In genomic region chr4:185542626-185543336, GRCh38 we compare ENCODE assay signal across 14 cellular contexts. TPM values are rescaled to one million over a fixed set of nuclear protein-coding genes. Genes with fewer than 3 reads are reported as not detected.
A peak's percentile ranks its signal among the peaks of the same experiment; 100 is the strongest.
DNase-seq lines count a peak whose midpoint lies in the region; ATAC-seq, FAIRE-seq and TF ChIP-seq lines count a peak whose summit lies in the region.
"Had no signal": no experiment of that assay in that cellular context is flagged by ENCODE, and none has a peak within 500 bp of the region (broad histone marks: within the 10 kb centered on the region; RNA-seq: fewer than 3 reads in every experiment).

No MANE protein-coding gene starts in this region.

- DNase-seq in ACHN (peak; percentile 42), colonic mucosa (peak; percentile 50), right atrium auricular region (ENCODE audit: low spot score) (peak; percentile 81), pancreas (peak in 5 of 6 donors; percentile 24 to 59 (median 53)), NCI-H2196 (lab: John Stamatoyannopoulos, UW; ENCODE audit: unreplicated experiment) (no peak), mesenteric fat pad (ENCODE audit: low spot score) (no peak), NCI-H526 (lab: John Stamatoyannopoulos, UW) (no peak)
- DNase-seq in activated T-cell treated with anti-CD3 and anti-CD28 coated beads, Interleukin-2, amount 50 U/mL, for 72 hours = no peak
- DNase-seq: 8988T; activated T-cell treated with anti-CD3 and anti-CD28 coated beads, Interleukin-2, amount 50 U/mL, for 1 hour; effector CD4-positive, alpha-beta T cell; midbrain; NCI-H1048; NCI-H345 had no signal

- H3K9me3 Mint-ChIP-seq in activated T-cell treated with anti-CD3 and anti-CD28 coated beads, Interleukin-2, amount 50 U/mL, for 72 hours = no peaks in the 10 kb centered on the region

- no peaks in the 10 kb centered on the region for H3K4me1 ChIP-seq in colonic mucosa
- peaks cover 0 to 27% of the 10 kb centered on the region in 2 donors for H3K4me1 ChIP-seq in right atrium auricular region
- no peaks in the 10 kb centered on the region for H3K4me1 ChIP-seq in pancreas

- H3K9me3 ChIP-seq in colonic mucosa (no peaks in the 10 kb centered on the region), right atrium auricular region (no peaks in the 10 kb centered on the region), pancreas (no peaks in the 10 kb centered on the region)

- no peak overlapping the region for H3K27ac Mint-ChIP-seq in activated T-cell treated with anti-CD3 and anti-CD28 coated beads, Interleukin-2, amount 50 U/mL, for 72 hours

- WGBS in pancreas, 2 donors = 60 to 66% methylated on average over 14 of the region's 14 CpGs

- intact Hi-C loops in colonic mucosa (cut with DNase I) = no loop called here
- intact Hi-C loops in pancreas (cut with DNase I) = no loop called here

- no peaks in the 10 kb centered on the region for H3K36me3 ChIP-seq in colonic mucosa
- H3K36me3 ChIP-seq in right atrium auricular region = no peaks in the 10 kb centered on the region
- H3K36me3 ChIP-seq in pancreas = no peaks in the 10 kb centered on the region

- H3K27me3 ChIP-seq in colonic mucosa (no peaks in the 10 kb centered on the region), right atrium auricular region (no peaks in the 10 kb centered on the region), pancreas (no peaks in the 10 kb centered on the region)

- peak; percentile 75 to 90 (median 81) for ATAC-seq in pancreas
- no peak for ATAC-seq in activated T-cell treated with anti-CD3 and anti-CD28 coated beads, Interleukin-2, amount 50 U/mL, for 72 hours (replicated peaks in 1 of 2)

- no peak overlapping the region for H3K27ac ChIP-seq in colonic mucosa
- peak overlapping the region; percentile 70 to 84 for H3K27ac ChIP-seq in right atrium auricular region
- no peak overlapping the region for H3K27ac ChIP-seq in pancreas

- H3K27me3 Mint-ChIP-seq in activated T-cell treated with anti-CD3 and anti-CD28 coated beads, Interleukin-2, amount 50 U/mL, for 72 hours (ENCODE audit: low read depth) = peaks cover 15% of the 10 kb centered on the region

- in situ Hi-C loops in ACHN (cut with HindIII; ENCODE audit: low pct_ligation_motif_present, low pct_unique_long_range_greater_than_20kb, low sequenced_read_pairs) = no loop called here

- H3K4me3 Mint-ChIP-seq in activated T-cell treated with anti-CD3 and anti-CD28 coated beads, Interleukin-2, amount 50 U/mL, for 72 hours = no peak overlapping the region

- FAIRE-seq in pancreas (lab: Jason Lieb, UNC) = no peak

- H3K9ac ChIP-seq in colonic mucosa (ENCODE audit: low read depth in 2 of 2, low read length in 2 of 2) = no peak overlapping the region

- H3K4me3 ChIP-seq in colonic mucosa (no peak overlapping the region), right atrium auricular region (no peak overlapping the region), pancreas (no peak overlapping the region)

- TF ChIP-seq CTCF in colonic mucosa (IDR thresholded peaks at IDR 0.05) (no peak), right atrium auricular region (IDR thresholded peaks at IDR 0.05) (no peak), pancreas (IDR thresholded peaks at IDR 0.05) (no peak)

- H3K36me3 Mint-ChIP-seq in activated T-cell treated with anti-CD3 and anti-CD28 coated beads, Interleukin-2, amount 50 U/mL, for 72 hours (ENCODE audit: insufficient read depth in 2 of 2) = no peaks in the 10 kb centered on the region

- no peaks in the 10 kb centered on the region for H3K4me1 Mint-ChIP-seq in activated T-cell treated with anti-CD3 and anti-CD28 coated beads, Interleukin-2, amount 50 U/mL, for 72 hours (ENCODE audit: low read depth)

RNA-seq across cellular contexts. Expression of gene PDLIM3, which starts 7.5 kb away (rescaled TPM):
- total RNA-seq in colonic mucosa = 10 to 100 TPM in 1 of 2 donors, 1 to 10 TPM in 1; 5.0 to 34.9 TPM
- total RNA-seq in right atrium auricular region = 100 to 1,000 TPM; 476 to 783 TPM
- total RNA-seq in pancreas = 10 to 100 TPM in 3 of 6 donors, 1 to 10 TPM in 3; 6.3 to 32.9 (median 10.7) TPM
- 10 to 100 TPM; 30.6 to 50.5 TPM for polyA plus RNA-seq in pancreas
- 1 to 10 TPM; 1.5 to 7.4 TPM for total RNA-seq in activated T-cell treated with anti-CD3 and anti-CD28 coated beads, Interleukin-2, amount 50 U/mL, for 72 hours
- 58.5 TPM for total RNA-seq in mesenteric fat pad

Comparison
In these comparisons a context has a peak if more than half of its experiments do, and no peak if none do; other contexts are left out.
1. DNase-seq: peak in ACHN (single experiment), colonic mucosa (single experiment), right atrium auricular region (single experiment) and pancreas (5 of 6); none in NCI-H2196 (single experiment), activated T-cell treated with anti-CD3 and anti-CD28 coated beads, Interleukin-2, amount 50 U/mL, for 72 hours (0 of 2), mesenteric fat pad (single experiment) and NCI-H526 (0 of 2).
2. H3K27ac ChIP-seq: peak in right atrium auricular region (2 of 2); none in colonic mucosa (single experiment) and pancreas (0 of 4).
3. ATAC-seq: peak in pancreas (4 of 4); none in activated T-cell treated with anti-CD3 and anti-CD28 coated beads, Interleukin-2, amount 50 U/mL, for 72 hours (0 of 2).